ENCODE assay signal across 11 cellular contexts in genomic region chr2:75570948-75571729, GRCh38. TPM values are rescaled to one million over a fixed set of nuclear protein-coding genes. Genes with fewer than 3 reads are reported as not detected.
DNase-seq lines count a peak whose midpoint lies in the region; ATAC-seq and TF ChIP-seq lines count a peak whose summit lies in the region.
"Had no signal": no experiment of that assay in that cellular context is flagged by ENCODE, and none has a peak within 500 bp of the region (broad histone marks: within the 10 kb centered on the region; RNA-seq: fewer than 3 reads in every experiment).

No MANE protein-coding gene starts in this region.

- CTCF ChIA-PET in AG04450 (lab: Charles Lee) (interaction anchor here (0.9 to 7.1 kb wide), 3 partner anchors 36 to 57 kb away, joined by 3 to 38 read pairs (median 3); no protein-coding TSS in a partner anchor), Caco-2 (lab: Charles Lee) (interaction anchor here (1.2 kb wide), 1 partner anchor 39 kb away, joined by 4 read pairs; no protein-coding TSS in a partner anchor)

- H3K27me3 Mint-ChIP-seq in nephron progenitor cell (ENCODE audit: low read depth, poor library complexity) (peaks cover 2% of the 10 kb centered on the region), Caco-2 (ENCODE audit: insufficient read depth, unreplicated experiment) (peaks cover 4% of the 10 kb centered on the region)
- peaks cover 50% of the 10 kb centered on the region for H3K27me3 Mint-ChIP-seq in stimulated activated memory B cell treated with anti-CD40 and anti-IgM and Interleukin-4, amounts not matched to agents 10 μg/mL and 1 μg/mL and 100 μg/mL, for 72 hours

- H3K9me3 ChIP-seq in AG04450 (ENCODE audit: control insufficient read depth, insufficient read depth, low read length) (no peaks in the 10 kb centered on the region), MG63 (no peaks in the 10 kb centered on the region), Caco-2 (no peaks in the 10 kb centered on the region)
- H3K9me3 ChIP-seq: adrenal gland had no signal

- H3K4me1 Mint-ChIP-seq in nephron progenitor cell (peaks cover 38% of the 10 kb centered on the region), Caco-2 (ENCODE audit: low read depth, unreplicated experiment) (peaks cover 17% of the 10 kb centered on the region)
- no peaks in the 10 kb centered on the region for H3K4me1 Mint-ChIP-seq in stimulated activated memory B cell treated with anti-CD40 and anti-IgM and Interleukin-4, amounts not matched to agents 10 μg/mL and 1 μg/mL and 100 μg/mL, for 72 hours
- H3K4me1 Mint-ChIP-seq: CD14-positive monocyte had no signal

- DNase-seq in AG04450 (ENCODE audit: low read depth, low spot score) = peak; percentile 50
- DNase-seq in MG63 = peak; percentile 56
- DNase-seq in epithelial cell of proximal tubule (ENCODE audit: low read depth) = peak; percentile 93
- DNase-seq in nephron progenitor cell = no peak
- no peak for DNase-seq in Caco-2
- no peak for DNase-seq in SIG-M5 (lab: John Stamatoyannopoulos, UW)
- DNase-seq in NCI-H2171 (lab: John Stamatoyannopoulos, UW) = no peak
- DNase-seq: activated CD4-positive, alpha-beta T cell treated with anti-CD3 and anti-CD28 coated beads, Interleukin-2, amount 50 U/mL, for 1 hour; adrenal gland had no signal

- no peak for ATAC-seq in stimulated activated memory B cell treated with anti-CD40 and anti-IgM and Interleukin-4, amounts not matched to agents 10 μg/mL and 1 μg/mL and 100 μg/mL, for 72 hours

- TF ChIP-seq CTCF in AG04450 (IDR thresholded peaks at IDR 0.05; ENCODE audit: low read depth, low read length) (no peak), epithelial cell of proximal tubule (conservative IDR thresholded peaks at IDR 0.05; ENCODE audit: low read depth, low read length) (no peak), nephron progenitor cell (IDR thresholded peaks at IDR 0.05) (no peak), Caco-2 (IDR thresholded peaks at IDR 0.05; ENCODE audit: insufficient read depth in 1 of 2, low read depth in 1 of 2, low read length in 1 of 2, severe bottlenecking in 1 of 2, unreplicated experiment in 1 of 2) (no peak)

- H3K4me3 Mint-ChIP-seq in nephron progenitor cell (no peak overlapping the region), Caco-2 (ENCODE audit: unreplicated experiment) (no peak overlapping the region)
- no peak overlapping the region for H3K4me3 Mint-ChIP-seq in stimulated activated memory B cell treated with anti-CD40 and anti-IgM and Interleukin-4, amounts not matched to agents 10 μg/mL and 1 μg/mL and 100 μg/mL, for 72 hours
- H3K4me3 Mint-ChIP-seq: CD14-positive monocyte had no signal

- H3K27ac Mint-ChIP-seq in nephron progenitor cell = peak overlapping the region; percentile 44
- no peak overlapping the region for H3K27ac Mint-ChIP-seq in stimulated activated memory B cell treated with anti-CD40 and anti-IgM and Interleukin-4, amounts not matched to agents 10 μg/mL and 1 μg/mL and 100 μg/mL, for 72 hours
- H3K27ac Mint-ChIP-seq in Caco-2 (ENCODE audit: unreplicated experiment) = no peak overlapping the region
- H3K27ac Mint-ChIP-seq: CD14-positive monocyte had no signal

- peaks cover 12% of the 10 kb centered on the region for H3K4me1 ChIP-seq in Caco-2
- H3K4me1 ChIP-seq: adrenal gland had no signal

- no peaks in the 10 kb centered on the region for H3K27me3 ChIP-seq in AG04450 (ENCODE audit: control insufficient read depth, insufficient read depth, low read length)
- no peaks in the 10 kb centered on the region for H3K27me3 ChIP-seq in MG63
- no peaks in the 10 kb centered on the region for H3K27me3 ChIP-seq in Caco-2 (replicated peaks; ENCODE audit: control insufficient read depth, insufficient read depth, low read length)
- H3K27me3 ChIP-seq: adrenal gland had no signal

- H3K9me3 Mint-ChIP-seq in nephron progenitor cell (peaks cover 7% of the 10 kb centered on the region), Caco-2 (ENCODE audit: unreplicated experiment) (no peaks in the 10 kb centered on the region)
- H3K9me3 Mint-ChIP-seq in stimulated activated memory B cell treated with anti-CD40 and anti-IgM and Interleukin-4, amounts not matched to agents 10 μg/mL and 1 μg/mL and 100 μg/mL, for 72 hours = peaks cover 10% of the 10 kb centered on the region

- BruUV-seq in Caco-2 (replicated peaks; lab: Mats Ljungman, UMichigan) = no TSS peak

- H3K27ac ChIP-seq in AG04450 (ENCODE audit: low read depth, low read length) = peak overlapping the region; percentile 74
- H3K27ac ChIP-seq: adrenal gland had no signal

- H3K4me3 ChIP-seq in AG04450 (ENCODE audit: low read depth, low read length) (no peak overlapping the region), MG63 (no peak overlapping the region), epithelial cell of proximal tubule (ENCODE audit: low read depth, low read length) (peak overlapping the region; percentile 4), Caco-2 (ENCODE audit: low read depth, low read length) (no peak overlapping the region)
- H3K4me3 ChIP-seq: adrenal gland had no signal

- H3K36me3 ChIP-seq in MG63 (no peaks in the 10 kb centered on the region), Caco-2 (ENCODE audit: control insufficient read depth, insufficient read depth, low read length) (no peaks in the 10 kb centered on the region)
- H3K36me3 ChIP-seq: adrenal gland had no signal

- POLR2A ChIA-PET in AG04450 (lab: Yijun Ruan, JAX) = no interaction called here
- POLR2A ChIA-PET in Caco-2 (lab: Charles Lee) = interaction anchor here (0.7 kb wide), 1 partner anchor 62 kb away, joined by 4 read pairs; no protein-coding TSS in a partner anchor

- H3K36me3 Mint-ChIP-seq in nephron progenitor cell (ENCODE audit: low read depth) = no peaks in the 10 kb centered on the region
- peaks cover 4% of the 10 kb centered on the region for H3K36me3 Mint-ChIP-seq in stimulated activated memory B cell treated with anti-CD40 and anti-IgM and Interleukin-4, amounts not matched to agents 10 μg/mL and 1 μg/mL and 100 μg/mL, for 72 hours
- no peaks in the 10 kb centered on the region for H3K36me3 Mint-ChIP-seq in Caco-2 (ENCODE audit: insufficient read depth, unreplicated experiment)
- H3K36me3 Mint-ChIP-seq: CD14-positive monocyte had no signal

- intact Hi-C loops in Caco-2 (cut with micrococcal nuclease; ENCODE audit: unreplicated experiment) = no loop called here

RNA-seq across cellular contexts. Expression of gene EVA1A, which starts 10.4 kb away (rescaled TPM):
- 22.8 and 32.5 TPM in 2 replicates for polyA plus RNA-seq in AG04450 (2011; rRNA removed)
- polyA minus RNA-seq in AG04450 (2011; rRNA and poly(A)+ RNA removed) = 28.4 and 52.5 TPM in 2 replicates
- 47.2 and 48.6 TPM in 2 replicates for total RNA-seq in MG63 (2014; rRNA removed; shearing (Covaris generic); ENCODE audit: low replicate concordance)
- 53.7 and 67.0 TPM in 2 replicates for total RNA-seq in epithelial cell of proximal tubule
- 0.25 and 0.53 TPM in 2 replicates for total RNA-seq in Caco-2 (2022)
- polyA plus RNA-seq: CD14-positive monocyte had no signal

Comparison
In these comparisons a context has a peak if more than half of its experiments do, and no peak if none do; other contexts are left out.
1. DNase-seq: peak in AG04450 (single experiment), MG63 (single experiment) and epithelial cell of proximal tubule (single experiment); none in nephron progenitor cell (single experiment), Caco-2 (0 of 2), SIG-M5 (single experiment) and NCI-H2171 (single experiment).
2. RNA of gene EVA1A, which starts 10.4 kb away (total RNA-seq): 53.7 to 67.0 TPM in epithelial cell of proximal tubule and 47.2 to 48.6 TPM in MG63; 0.25 to 0.53 TPM in Caco-2; every median in the first group is over 10 times any median in the second.